Comparison of ENCODE assay signal across 17 cellular contexts in the genomic region with DNA sequence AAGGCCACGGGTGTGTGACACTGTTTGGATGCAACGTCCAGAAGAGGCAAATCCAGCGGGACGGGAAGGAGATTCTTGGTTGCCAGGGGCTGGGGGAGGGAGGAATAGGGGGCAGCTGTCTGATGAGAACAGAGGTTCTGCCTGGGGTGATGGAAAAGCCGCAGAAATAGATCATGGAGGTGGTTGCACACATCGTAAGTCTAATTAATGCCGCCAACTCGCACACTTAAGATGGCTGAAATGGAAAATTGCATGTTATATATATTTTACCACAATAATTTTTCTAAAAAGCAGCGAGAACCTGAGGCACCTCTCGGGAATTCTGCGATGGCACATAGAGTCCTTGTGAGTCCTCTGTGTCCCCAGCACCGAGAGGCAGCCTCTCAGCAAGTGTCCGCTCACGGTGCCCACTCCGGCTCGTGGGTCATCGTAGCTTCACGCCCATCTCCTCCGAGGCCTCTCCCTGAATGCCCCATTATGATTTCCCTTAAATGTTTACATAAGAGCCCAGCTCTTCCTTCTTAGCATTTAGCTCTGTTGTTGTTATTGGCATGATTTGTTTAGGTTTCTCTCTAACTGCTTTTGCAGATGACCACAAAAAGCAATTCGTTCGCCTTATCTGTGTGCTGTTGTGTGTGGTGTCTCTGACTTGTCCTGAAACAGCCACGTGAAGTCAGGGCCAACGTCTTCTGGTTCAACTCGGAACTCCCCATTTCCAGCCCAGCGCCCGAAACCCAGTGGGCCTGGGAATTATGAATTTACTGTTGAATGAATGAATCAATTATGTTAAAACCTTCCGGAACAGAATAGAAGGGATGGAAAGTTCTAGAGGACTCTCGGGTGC. TPM values are rescaled to one million over a fixed set of nuclear protein-coding genes. Genes with fewer than 3 reads are reported as not detected.
DNase-seq lines count a peak whose midpoint lies in the region; ATAC-seq and TF ChIP-seq lines count a peak whose summit lies in the region.
"Had no signal": no experiment of that assay in that cellular context is flagged by ENCODE, and none has a peak within 500 bp of the region (broad histone marks: within the 10 kb centered on the region; RNA-seq: fewer than 3 reads in every experiment).

No MANE protein-coding gene starts in this region.

- DNase-seq in RPMI7951 (ENCODE audit: low read depth) (peak; percentile 29), esophagus muscularis mucosa (ENCODE audit: extremely low spot score) (no peak), testis (no peak), HUDEP-2 (lab: John Stamatoyannopoulos, UW; ENCODE audit: unreplicated experiment in 76 of 76) (no peak), WTC11 (ENCODE audit: low spot score) (no peak), COR-L47 (lab: John Stamatoyannopoulos, UW) (no peak)
- no peak for DNase-seq in activated CD4-positive, CD25-positive, alpha-beta regulatory T cell (lab: John Stamatoyannopoulos, UW)
- DNase-seq: activated CD4-positive, alpha-beta T cell treated with anti-CD3 and anti-CD28 coated beads for 4 hours; activated naive CD4-positive, alpha-beta T cell treated with anti-CD3 and anti-CD28 coated beads for 36 hours; AML-193; GDM1; NCI-H1105; SHP77 treated with DMSO at 0.1 percent for 48 hours; stimulated activated naive CD4-positive, alpha-beta T cell treated with Interleukin-2 at 50 U/mL for 16 hours had no signal

- TF ChIP-seq EP300 in esophagus muscularis mucosa (IDR thresholded peaks at IDR 0.05) = no peak

- H3K27ac Mint-ChIP-seq in WTC11 = no peak overlapping the region
- H3K27ac Mint-ChIP-seq: activated naive CD4-positive, alpha-beta T cell treated with anti-CD3 and anti-CD28 coated beads for 36 hours had no signal

- H3K27me3 ChIP-seq in esophagus muscularis mucosa = peaks cover 0 to 27% (median 0%) of the 10 kb centered on the region in 4 donors
- H3K27me3 ChIP-seq in muscle layer of colon (ENCODE audit: control insufficient read depth in 1 of 2, insufficient read depth in 2 of 2, low read length in 2 of 2) = no peaks in the 10 kb centered on the region
- H3K27me3 ChIP-seq in testis = no peaks in the 10 kb centered on the region

- H3K4me1 ChIP-seq in esophagus muscularis mucosa (peaks cover 8 to 70% (median 16%) of the 10 kb centered on the region in 4 donors), muscle layer of colon (ENCODE audit: insufficient read depth, low read length) (peaks cover 66% of the 10 kb centered on the region), testis (peaks cover 7% of the 10 kb centered on the region)
- H3K4me1 ChIP-seq: HAP-1 had no signal

- H3K27ac ChIP-seq in esophagus muscularis mucosa (replicated peaks in 1 of 4) (peak overlapping the region; percentile 71 to 86 (median 80)), muscle layer of colon (ENCODE audit: low read depth, low read length) (peak overlapping the region; percentile 83), testis (peak overlapping the region; percentile 64 to 79)

- no peak for TF ChIP-seq POLR2A in esophagus muscularis mucosa (IDR thresholded peaks at IDR 0.05; ENCODE audit: low read depth)
- no peak for TF ChIP-seq POLR2A in testis (IDR thresholded peaks at IDR 0.05)

- H3K36me3 ChIP-seq in esophagus muscularis mucosa (no peaks in the 10 kb centered on the region), muscle layer of colon (ENCODE audit: insufficient read depth, low read length) (peaks cover 16% of the 10 kb centered on the region), testis (ENCODE audit: low read depth, missing control alignments) (no peaks in the 10 kb centered on the region)
- H3K36me3 ChIP-seq: HAP-1 had no signal

- POLR2A ChIA-PET in WTC11 (lab: Charles Lee) = no interaction called here

- 76% methylated on average over 28 of the region's 28 CpGs for WGBS in esophagus muscularis mucosa
- WGBS in testis, 2 donors = 63 to 70% methylated on average over 28 of the region's 28 CpGs

- no peaks in the 10 kb centered on the region for H3K9me3 Mint-ChIP-seq in WTC11
- H3K9me3 Mint-ChIP-seq: activated naive CD4-positive, alpha-beta T cell treated with anti-CD3 and anti-CD28 coated beads for 36 hours had no signal

- H3K4me1 Mint-ChIP-seq in WTC11 = peaks cover 33% of the 10 kb centered on the region

- H3K9ac ChIP-seq in muscle layer of colon (ENCODE audit: low read length) = peak overlapping the region; percentile 36

- H3K27me3 Mint-ChIP-seq in WTC11 (ENCODE audit: low read depth) = peaks cover 5% of the 10 kb centered on the region

- intact Hi-C loops in esophagus muscularis mucosa (cut with DNase I) = no loop called here
- intact Hi-C loops in testis (cut with DNase I; ENCODE audit: low total_unique reads) = no loop called here

- H3K4me3 ChIP-seq in esophagus muscularis mucosa (peak overlapping the region in 1 of 4 donors; percentile 15), muscle layer of colon (ENCODE audit: low read depth in 1 of 2, low read length in 2 of 2) (peak overlapping the region in 1 of 2 donors; percentile 6), testis (no peak overlapping the region)
- H3K4me3 ChIP-seq: HAP-1 had no signal

- ATAC-seq in WTC11 = no peak

- CTCF ChIA-PET in WTC11 (lab: Charles Lee) = interaction anchor here (1.0 to 1.1 kb wide), 2 partner anchors 11 to 25 kb away, joined by 3 read pairs; no protein-coding TSS in a partner anchor

- no peak for TF ChIP-seq CTCF in esophagus muscularis mucosa (IDR thresholded peaks at IDR 0.05)
- no peak for TF ChIP-seq CTCF in testis (IDR thresholded peaks at IDR 0.05)
- no peak for TF ChIP-seq CTCF in WTC11 (IDR thresholded peaks at IDR 0.05)

- H3K9me3 ChIP-seq in esophagus muscularis mucosa (no peaks in the 10 kb centered on the region), muscle layer of colon (ENCODE audit: low read length) (no peaks in the 10 kb centered on the region), testis (no peaks in the 10 kb centered on the region)
- H3K9me3 ChIP-seq: HAP-1 had no signal

- H3K4me3 Mint-ChIP-seq in WTC11 = no peak overlapping the region
- H3K4me3 Mint-ChIP-seq: activated naive CD4-positive, alpha-beta T cell treated with anti-CD3 and anti-CD28 coated beads for 36 hours; brain had no signal

- H3K36me3 Mint-ChIP-seq in WTC11 = no peaks in the 10 kb centered on the region
- H3K36me3 Mint-ChIP-seq: brain had no signal

TF ChIP-seq in WTC11, 78 proteins besides CTCF, POLR2A, EP300 and RAD21 (continues in another document):
- TF ChIP-seq GABPB1 (CRISPR knock-in tag; IDR thresholded peaks at IDR 0.05) = no peak
- no peak for TF ChIP-seq FOXJ3 (CRISPR knock-in tag; IDR thresholded peaks at IDR 0.05; ENCODE audit: borderline replicate concordance)
- TF ChIP-seq NFATC4 (CRISPR knock-in tag; IDR thresholded peaks at IDR 0.05) = no peak
- TF ChIP-seq, protein P1, sequence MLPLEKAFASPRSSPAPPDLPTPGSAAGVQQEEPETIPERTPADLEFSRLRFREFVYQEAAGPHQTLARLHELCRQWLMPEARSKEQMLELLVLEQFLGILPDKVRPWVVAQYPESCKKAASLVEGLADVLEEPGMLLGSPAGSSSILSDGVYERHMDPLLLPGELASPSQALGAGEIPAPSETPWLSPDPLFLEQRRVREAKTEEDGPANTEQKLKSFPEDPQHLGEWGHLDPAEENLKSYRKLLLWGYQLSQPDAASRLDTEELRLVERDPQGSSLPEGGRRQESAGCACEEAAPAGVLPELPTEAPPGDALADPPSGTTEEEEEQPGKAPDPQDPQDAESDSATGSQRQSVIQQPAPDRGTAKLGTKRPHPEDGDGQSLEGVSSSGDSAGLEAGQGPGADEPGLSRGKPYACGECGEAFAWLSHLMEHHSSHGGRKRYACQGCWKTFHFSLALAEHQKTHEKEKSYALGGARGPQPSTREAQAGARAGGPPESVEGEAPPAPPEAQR (CRISPR knock-in tag; IDR thresholded peaks at IDR 0.05) = no peak
- TF ChIP-seq ZNF232 (CRISPR knock-in tag; IDR thresholded peaks at IDR 0.05) = no peak
- TF ChIP-seq JUN (CRISPR knock-in tag; IDR thresholded peaks at IDR 0.05) = no peak
- TF ChIP-seq, protein P2, sequence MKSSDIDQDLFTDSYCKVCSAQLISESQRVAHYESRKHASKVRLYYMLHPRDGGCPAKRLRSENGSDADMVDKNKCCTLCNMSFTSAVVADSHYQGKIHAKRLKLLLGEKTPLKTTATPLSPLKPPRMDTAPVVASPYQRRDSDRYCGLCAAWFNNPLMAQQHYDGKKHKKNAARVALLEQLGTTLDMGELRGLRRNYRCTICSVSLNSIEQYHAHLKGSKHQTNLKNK (CRISPR knock-in tag; IDR thresholded peaks at IDR 0.05) = no peak
- TF ChIP-seq MXD4 (CRISPR knock-in tag; IDR thresholded peaks at IDR 0.05; ENCODE audit: borderline replicate concordance) = no peak
- no peak for TF ChIP-seq NR3C1 (CRISPR knock-in tag; conservative IDR thresholded peaks at IDR 0.05; ENCODE audit: low read depth)
- TF ChIP-seq TEAD1 (CRISPR knock-in tag; IDR thresholded peaks at IDR 0.05) = no peak
- TF ChIP-seq, protein P3, sequence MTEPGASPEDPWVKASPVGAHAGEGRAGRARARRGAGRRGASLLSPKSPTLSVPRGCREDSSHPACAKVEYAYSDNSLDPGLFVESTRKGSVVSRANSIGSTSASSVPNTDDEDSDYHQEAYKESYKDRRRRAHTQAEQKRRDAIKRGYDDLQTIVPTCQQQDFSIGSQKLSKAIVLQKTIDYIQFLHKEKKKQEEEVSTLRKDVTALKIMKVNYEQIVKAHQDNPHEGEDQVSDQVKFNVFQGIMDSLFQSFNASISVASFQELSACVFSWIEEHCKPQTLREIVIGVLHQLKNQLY (CRISPR knock-in tag; IDR thresholded peaks at IDR 0.05) = no peak
- no peak for TF ChIP-seq HMGA2 (CRISPR knock-in tag; IDR thresholded peaks at IDR 0.05)
- TF ChIP-seq CREM (CRISPR knock-in tag; IDR thresholded peaks at IDR 0.05) = no peak
- TF ChIP-seq ZNF219 (CRISPR knock-in tag; IDR thresholded peaks at IDR 0.05; ENCODE audit: borderline replicate concordance) = no peak
- no peak for TF ChIP-seq JAZF1 (CRISPR knock-in tag; IDR thresholded peaks at IDR 0.05)
- TF ChIP-seq, protein P4, sequence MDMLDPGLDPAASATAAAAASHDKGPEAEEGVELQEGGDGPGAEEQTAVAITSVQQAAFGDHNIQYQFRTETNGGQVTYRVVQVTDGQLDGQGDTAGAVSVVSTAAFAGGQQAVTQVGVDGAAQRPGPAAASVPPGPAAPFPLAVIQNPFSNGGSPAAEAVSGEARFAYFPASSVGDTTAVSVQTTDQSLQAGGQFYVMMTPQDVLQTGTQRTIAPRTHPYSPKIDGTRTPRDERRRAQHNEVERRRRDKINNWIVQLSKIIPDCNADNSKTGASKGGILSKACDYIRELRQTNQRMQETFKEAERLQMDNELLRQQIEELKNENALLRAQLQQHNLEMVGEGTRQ (CRISPR knock-in tag; IDR thresholded peaks at IDR 0.05) = no peak

RNA-seq across cellular contexts. Expression of a gene that starts 7.7 kb away (rescaled TPM):
- total RNA-seq in RPMI7951 (2014; rRNA removed; shearing (Covaris generic)) = not detected in 2 replicates
- total RNA-seq in esophagus muscularis mucosa (10 to 100 TPM in 2 of 4 donors, 1 to 10 TPM in 2; 4.6 to 29.9 (median 15.6) TPM), testis (10 to 100 TPM; 18.9 to 23.5 TPM), WTC11 (2021) (0.32 to 0.50 TPM (median 0.41 TPM) in 3 replicates)
- polyA plus RNA-seq in testis (ENCODE audit: insufficient read depth, low read depth, low replicate concordance) = 16.4 TPM
- total RNA-seq: activated naive CD4-positive, alpha-beta T cell treated with anti-CD3 and anti-CD28 coated beads for 36 hours had no signal
